In genomic region chr5:17269201-17269600, GRCh38 we compare ENCODE assay signal across 11 cellular contexts. TPM values are rescaled to one million over a fixed set of nuclear protein-coding genes. Genes with fewer than 3 reads are reported as not detected.
A peak's percentile ranks its signal among the peaks of the same experiment; 100 is the strongest.
DNase-seq lines count a peak whose midpoint lies in the region; ATAC-seq and TF ChIP-seq lines count a peak whose summit lies in the region.
"Had no signal": no experiment of that assay in that cellular context is flagged by ENCODE, and none has a peak within 500 bp of the region (broad histone marks: within the 10 kb centered on the region; RNA-seq: fewer than 3 reads in every experiment).

No MANE protein-coding gene starts in this region.

- TF ChIP-seq CTCF in GM23338 (conservative IDR thresholded peaks at IDR 0.05; ENCODE audit: low read depth in 2 of 2) (no peak), glutamatergic neuron (IDR thresholded peaks at IDR 0.05; ENCODE audit: partially characterized antibody, unreplicated experiment) (no peak)

- H3K27ac ChIP-seq in GM23338 (ENCODE audit: low read depth): no peak overlapping the region
- H3K27ac ChIP-seq: uterus had no signal

- H3K36me3 ChIP-seq in GM23338 (ENCODE audit: insufficient read depth): no peaks in the 10 kb centered on the region
- H3K36me3 ChIP-seq: uterus had no signal

- H3K9me3 Mint-ChIP-seq in GM23338: no peaks in the 10 kb centered on the region
- peaks cover 8% of the 10 kb centered on the region for H3K9me3 Mint-ChIP-seq in glutamatergic neuron (ENCODE audit: unreplicated experiment)
- no peaks in the 10 kb centered on the region for H3K9me3 Mint-ChIP-seq in activated naive CD4-positive, alpha-beta T cell treated with anti-CD3 and anti-CD28 coated beads, Interleukin-2, amount 10 ng/mL, durations not matched to agents 7 days and 5 days
- H3K9me3 Mint-ChIP-seq: T-helper 2 cell treated with Interferon-gamma antibody and Interleukin-4, amounts not matched to agents 5 μg/mL and 100 μg/mL, for 36 hours had no signal

- H3K36me3 Mint-ChIP-seq in GM23338 (ENCODE audit: low read depth) (peaks cover 8% of the 10 kb centered on the region; the same call in 2 of the 3 replicates), glutamatergic neuron (ENCODE audit: unreplicated experiment) (no peaks in the 10 kb centered on the region)
- no peaks in the 10 kb centered on the region for H3K36me3 Mint-ChIP-seq in activated naive CD4-positive, alpha-beta T cell treated with anti-CD3 and anti-CD28 coated beads, Interleukin-2, amount 10 ng/mL, durations not matched to agents 7 days and 5 days

- DNase-seq in GM23338 (ENCODE audit: low spot score) (no peak), glutamatergic neuron (no peak), NCI-H82 treated with DMSO at 0.1 percent for 48 hours (lab: John Stamatoyannopoulos, UW; ENCODE audit: unreplicated experiment) (no peak), NOMO-1 (lab: John Stamatoyannopoulos, UW; ENCODE audit: unreplicated experiment in 2 of 2) (no peak)
- DNase-seq in activated naive CD4-positive, alpha-beta T cell treated with anti-CD3 and anti-CD28 coated beads, Interleukin-2, amount 50 U/mL, for 16 hours: no peak
- DNase-seq in activated naive CD4-positive, alpha-beta T cell treated with anti-CD3 and anti-CD28 coated beads, Interleukin-2, amount 10 ng/mL, durations not matched to agents 7 days and 5 days: no peak
- DNase-seq: KG1, uterus had no signal

- no peaks in the 10 kb centered on the region for H3K4me1 ChIP-seq in GM23338 (ENCODE audit: insufficient read depth)
- H3K4me1 ChIP-seq: uterus had no signal

- 0 out of 2 replicates have a peak overlapping the region, but pooled peaks have one; percentile 6 for H3K27ac Mint-ChIP-seq in GM23338
- peak overlapping the region; percentile 16 for H3K27ac Mint-ChIP-seq in glutamatergic neuron (ENCODE audit: unreplicated experiment)
- H3K27ac Mint-ChIP-seq in activated naive CD4-positive, alpha-beta T cell treated with anti-CD3 and anti-CD28 coated beads, Interleukin-2, amount 10 ng/mL, durations not matched to agents 7 days and 5 days: no peak overlapping the region
- H3K27ac Mint-ChIP-seq: T-helper 2 cell treated with Interferon-gamma antibody and Interleukin-4, amounts not matched to agents 5 μg/mL and 100 μg/mL, for 36 hours had no signal

- H3K4me3 Mint-ChIP-seq in GM23338: no peak overlapping the region
- peak overlapping the region; percentile 44 for H3K4me3 Mint-ChIP-seq in glutamatergic neuron (ENCODE audit: unreplicated experiment)
- H3K4me3 Mint-ChIP-seq in activated naive CD4-positive, alpha-beta T cell treated with anti-CD3 and anti-CD28 coated beads, Interleukin-2, amount 10 ng/mL, durations not matched to agents 7 days and 5 days: no peak overlapping the region
- H3K4me3 Mint-ChIP-seq: T-helper 2 cell treated with Interferon-gamma antibody and Interleukin-4, amounts not matched to agents 5 μg/mL and 100 μg/mL, for 36 hours had no signal

- no peaks in the 10 kb centered on the region for H3K27me3 ChIP-seq in GM23338 (ENCODE audit: insufficient read depth)
- H3K27me3 ChIP-seq: uterus had no signal

- CTCF ChIA-PET in activated naive CD4-positive, alpha-beta T cell treated with anti-CD3 and anti-CD28 coated beads, Interleukin-2, amount 10 ng/mL, durations not matched to agents 7 days and 5 days (lab: Charles Lee): no interaction called here

- H3K9me2 ChIP-seq in GM23338 (ENCODE audit: insufficient read depth): no peaks in the 10 kb centered on the region

- peaks cover 96% of the 10 kb centered on the region for H3K79me2 ChIP-seq in GM23338 (replicated peaks; ENCODE audit: insufficient read depth)

- no peak overlapping the region for H3K4me2 ChIP-seq in GM23338

- peak; percentile 74 for ATAC-seq in GM18909 (IDR thresholded peaks at IDR 0.05; ENCODE audit: poor library complexity, unreplicated experiment)
- no peak for ATAC-seq in GM23338
- ATAC-seq in HG03354 (IDR thresholded peaks at IDR 0.05; ENCODE audit: poor library complexity, severe bottlenecking, unreplicated experiment): peak; percentile 79

- no peak overlapping the region for H3K4me3 ChIP-seq in GM23338
- H3K4me3 ChIP-seq: uterus had no signal

- H3K4me1 Mint-ChIP-seq in GM23338 (peaks cover 24% of the 10 kb centered on the region; the same call in 2 of the 3 replicates), glutamatergic neuron (ENCODE audit: low read depth, unreplicated experiment) (peaks cover 68% of the 10 kb centered on the region)
- no peaks in the 10 kb centered on the region for H3K4me1 Mint-ChIP-seq in activated naive CD4-positive, alpha-beta T cell treated with anti-CD3 and anti-CD28 coated beads, Interleukin-2, amount 10 ng/mL, durations not matched to agents 7 days and 5 days

- H3K27me3 Mint-ChIP-seq in GM23338 (ENCODE audit: insufficient read depth, low read depth, poor library complexity) (no peaks in the 10 kb centered on the region), glutamatergic neuron (ENCODE audit: unreplicated experiment) (peaks cover 10% of the 10 kb centered on the region)
- H3K27me3 Mint-ChIP-seq in activated naive CD4-positive, alpha-beta T cell treated with anti-CD3 and anti-CD28 coated beads, Interleukin-2, amount 10 ng/mL, durations not matched to agents 7 days and 5 days: no peaks in the 10 kb centered on the region

- H3F3A ChIP-seq in GM23338 (replicated peaks; ENCODE audit: low read depth): no peaks in the 10 kb centered on the region

- H4K20me1 ChIP-seq in GM23338 (replicated peaks; ENCODE audit: insufficient read depth): peaks cover 10% of the 10 kb centered on the region; the same call in 1 of the 2 replicates

- H2AFZ ChIP-seq in GM23338: no peak overlapping the region

TF ChIP-seq in GM23338, 12 proteins besides CTCF, POLR2A, EP300 and RAD21 (continues in another document):
- TF ChIP-seq ZNF114 (CRISPR knock-in tag; IDR thresholded peaks at IDR 0.05) (no peak), REST (IDR thresholded peaks at IDR 0.05; ENCODE audit: unreplicated experiment) (no peak), CREB1 (CRISPR knock-in tag; IDR thresholded peaks at IDR 0.05; ENCODE audit: low read depth) (no peak), EZH2phosphoT487 (IDR thresholded peaks at IDR 0.05; ENCODE audit: unreplicated experiment) (no peak)

RNA-seq across cellular contexts. Expression of gene BASP1, which starts 51.8 kb away (rescaled TPM):
- 89.4 and 114 TPM in 2 replicates for total RNA-seq in GM23338 (2014; rRNA removed; shearing (Covaris generic))
- 84.2 and 87.5 TPM in 2 replicates for polyA plus RNA-seq in GM23338 (2016; fragmentation: Nextera tagmentation; extraction: Ambion mirVana)
- total RNA-seq in glutamatergic neuron (ENCODE audit: unreplicated experiment): 832 TPM
